ENCODE assay signal across 21 cellular contexts in genomic region chr2:55707751-55708150, GRCh38.
"Had no signal": no experiment of that assay in that cellular context is flagged by ENCODE, and none has a peak within 500 bp of the region (broad histone marks: within the 10 kb centered on the region; RNA-seq: fewer than 3 reads in every experiment).

No MANE protein-coding gene starts in this region.

- H3K27ac Mint-ChIP-seq: activated naive CD4-positive, alpha-beta T cell treated with anti-CD3 and anti-CD28 coated beads, Interleukin-2, amount 10 ng/mL, durations not matched to agents 7 days and 5 days; stimulated activated memory B cell treated with anti-CD40 and anti-IgM and Interleukin-4, amounts not matched to agents 10 μg/mL and 1 μg/mL and 100 μg/mL, for 72 hours had no signal

- H3K27me3 ChIP-seq: breast epithelium, sigmoid colon, thyroid gland had no signal

- H3K36me3 Mint-ChIP-seq: activated naive CD4-positive, alpha-beta T cell treated with anti-CD3 and anti-CD28 coated beads, Interleukin-2, amount 10 ng/mL, durations not matched to agents 7 days and 5 days; stimulated activated memory B cell treated with anti-CD40 and anti-IgM and Interleukin-4, amounts not matched to agents 10 μg/mL and 1 μg/mL and 100 μg/mL, for 72 hours had no signal

- ATAC-seq: activated T-cell treated with anti-CD3 and anti-CD28 coated beads, Interleukin-2, amount 50 U/mL, for 4 hours; left lung; stimulated activated memory B cell treated with anti-CD40 and anti-IgM and Interleukin-4, amounts not matched to agents 10 μg/mL and 1 μg/mL and 100 μg/mL, for 72 hours had no signal

- FAIRE-seq: astrocyte, endothelial cell of umbilical vein, keratinocyte, urothelium cell line had no signal

- H3K4me1 ChIP-seq: breast epithelium, esophagus squamous epithelium, left lung, sigmoid colon had no signal

- H3K27ac ChIP-seq: breast epithelium, esophagus squamous epithelium, left lung, sigmoid colon, thyroid gland, VCaP had no signal

- H3K9me3 ChIP-seq: breast epithelium, esophagus squamous epithelium, left lung, sigmoid colon, thyroid gland had no signal

- H3K36me3 ChIP-seq: breast epithelium, esophagus squamous epithelium, left lung, sigmoid colon, thyroid gland had no signal

- H3K4me3 Mint-ChIP-seq: activated naive CD4-positive, alpha-beta T cell treated with anti-CD3 and anti-CD28 coated beads, Interleukin-2, amount 10 ng/mL, durations not matched to agents 7 days and 5 days; activated T-cell treated with anti-CD3 and anti-CD28 coated beads, Interleukin-2, amount 50 U/mL, for 4 hours; stimulated activated memory B cell treated with anti-CD40 and anti-IgM and Interleukin-4, amounts not matched to agents 10 μg/mL and 1 μg/mL and 100 μg/mL, for 72 hours had no signal

- H3K4me1 Mint-ChIP-seq: stimulated activated memory B cell treated with anti-CD40 and anti-IgM and Interleukin-4, amounts not matched to agents 10 μg/mL and 1 μg/mL and 100 μg/mL, for 72 hours had no signal

- DNase-seq: activated CD4-positive, alpha-beta T cell treated with anti-CD3 and anti-CD28 coated beads, Interleukin-2, amount 50 U/mL, for 1 hour; activated CD4-positive, CD25-positive, alpha-beta regulatory T cell treated with anti-CD3 and anti-CD28 coated beads, Interleukin-2, amount 50 U/mL, for 72 hours; activated CD8-positive, alpha-beta memory T cell treated with anti-CD3 and anti-CD28 coated beads, Interleukin-2, amount 50 U/mL, for 4 hours; activated effector memory CD4-positive, alpha-beta T cell treated with Interleukin-2 at 50 U/mL for 16 hours; activated naive CD4-positive, alpha-beta T cell treated with anti-CD3 and anti-CD28 coated beads, Interleukin-2, amount 10 ng/mL, durations not matched to agents 7 days and 5 days; activated T-cell treated with anti-CD3 and anti-CD28 coated beads, Interleukin-2, amount 50 U/mL, for 4 hours; cerebellar nuclear complex; effector memory CD4-positive, alpha-beta T cell; esophagus squamous epithelium; left lung; sigmoid colon; stimulated activated CD4-positive, alpha-beta T cell treated with anti-CD3 and anti-CD28 coated beads, Interleukin-4, amount 100 ng/mL, for 4 hours; T-helper 2 cell; thyroid gland had no signal

- H3K4me3 ChIP-seq: breast epithelium, esophagus squamous epithelium, left lung, sigmoid colon, thyroid gland had no signal

- H3K9me3 Mint-ChIP-seq: activated naive CD4-positive, alpha-beta T cell treated with anti-CD3 and anti-CD28 coated beads, Interleukin-2, amount 10 ng/mL, durations not matched to agents 7 days and 5 days; activated T-cell treated with anti-CD3 and anti-CD28 coated beads, Interleukin-2, amount 50 U/mL, for 4 hours; stimulated activated memory B cell treated with anti-CD40 and anti-IgM and Interleukin-4, amounts not matched to agents 10 μg/mL and 1 μg/mL and 100 μg/mL, for 72 hours had no signal
